ENCODE assay signal across 19 cellular contexts in genomic region chr12:18752947-18753346, GRCh38. TPM values are rescaled to one million over a fixed set of nuclear protein-coding genes. Genes with fewer than 3 reads are reported as not detected.
DNase-seq lines count a peak whose midpoint lies in the region; ATAC-seq and TF ChIP-seq lines count a peak whose summit lies in the region.
"Had no signal": no experiment of that assay in that cellular context is flagged by ENCODE, and none has a peak within 500 bp of the region (broad histone marks: within the 10 kb centered on the region; RNA-seq: fewer than 3 reads in every experiment).

No MANE protein-coding gene starts in this region.

- H2BK120ac ChIP-seq in trophoblast cell (ENCODE audit: insufficient read depth, low read length, poor library complexity), result no peak overlapping the region

- H3K36me3 ChIP-seq in GM23248 (ENCODE audit: low read depth) (no peaks in the 10 kb centered on the region), SJCRH30 (no peaks in the 10 kb centered on the region), trophoblast cell (ENCODE audit: control insufficient read depth in 1 of 2, insufficient read depth in 2 of 2, low read length in 2 of 2) (no peaks in the 10 kb centered on the region)
- H3K36me3 ChIP-seq: BE2C, right lobe of liver had no signal

- H3K27ac ChIP-seq in GM23248 (0 out of 2 replicates have a peak overlapping the region, but pooled peaks have one; percentile 19), SJCRH30 (peak overlapping the region; percentile 88), right cardiac atrium (ENCODE audit: low read length) (peak overlapping the region; percentile 90), trophoblast cell (ENCODE audit: low read depth, low read length) (peak overlapping the region; percentile 33)
- H3K27ac ChIP-seq: right lobe of liver, SK-N-MC had no signal

- no peaks in the 10 kb centered on the region for H3K79me2 ChIP-seq in GM23248 (ENCODE audit: insufficient read depth)
- no peaks in the 10 kb centered on the region for H3K79me2 ChIP-seq in trophoblast cell (ENCODE audit: control insufficient read depth, insufficient read depth, low read length, poor library complexity)

- no peaks in the 10 kb centered on the region for H4K20me1 ChIP-seq in GM23248 (ENCODE audit: insufficient read depth)

- H3K4me3 ChIP-seq in GM23248, result no peak overlapping the region
- H3K4me3 ChIP-seq in SJCRH30, result 0 out of 2 replicates have a peak overlapping the region, but pooled peaks have one; percentile 2
- no peak overlapping the region for H3K4me3 ChIP-seq in right cardiac atrium (ENCODE audit: low read length)
- H3K4me3 ChIP-seq in trophoblast cell (ENCODE audit: low read depth, low read length), result no peak overlapping the region

- H4K91ac ChIP-seq in trophoblast cell (ENCODE audit: low read depth, low read length), result no peak overlapping the region

- H2AFZ ChIP-seq in GM23248, result no peak overlapping the region
- H2AFZ ChIP-seq in trophoblast cell (ENCODE audit: insufficient read depth, low read length, poor library complexity), result no peak overlapping the region

- CTCF ChIA-PET in activated CD8-positive, alpha-beta T cell treated with anti-CD3 and anti-CD28 coated beads for 36 hours (lab: Charles Lee), result no interaction called here

- no peak overlapping the region for H3K27ac Mint-ChIP-seq in activated T-cell treated with anti-CD3 and anti-CD28 coated beads, Interleukin-2, amount 50 U/mL, for 72 hours
- H3K27ac Mint-ChIP-seq in activated CD8-positive, alpha-beta T cell treated with anti-CD3 and anti-CD28 coated beads for 36 hours, result no peak overlapping the region
- H3K27ac Mint-ChIP-seq: activated naive CD8-positive, alpha-beta T cell treated with anti-CD3 and anti-CD28 coated beads for 36 hours had no signal

- ATAC-seq in right cardiac atrium, result no peak
- no peak for ATAC-seq in activated T-cell treated with anti-CD3 and anti-CD28 coated beads, Interleukin-2, amount 50 U/mL, for 72 hours (replicated peaks in 1 of 2)
- ATAC-seq in activated CD8-positive, alpha-beta T cell treated with anti-CD3 and anti-CD28 coated beads for 36 hours, result no peak

- H2BK12ac ChIP-seq in trophoblast cell (ENCODE audit: low read length), result no peak overlapping the region

- DNase-seq in GM23248 (no peak), SJCRH30 (peak; percentile 59 to 88), right cardiac atrium (no peak), trophoblast cell (no peak), AML-193 (lab: John Stamatoyannopoulos, UW) (no peak)
- no peak for DNase-seq in activated T-cell treated with anti-CD3 and anti-CD28 coated beads, Interleukin-2, amount 50 U/mL, for 72 hours
- no peak for DNase-seq in activated CD8-positive, alpha-beta T cell treated with anti-CD3 and anti-CD28 coated beads for 36 hours
- DNase-seq in activated CD8-positive, alpha-beta memory T cell treated with anti-CD3 and anti-CD28 coated beads for 24 hours, result no peak
- DNase-seq: activated naive CD8-positive, alpha-beta T cell treated with anti-CD3 and anti-CD28 coated beads for 36 hours; activated T-cell treated with anti-CD3 and anti-CD28 coated beads, Interleukin-2, amount 50 U/mL, for 48 hours; NCI-H1930; NCI-H510A had no signal

- H3K9me2 ChIP-seq in GM23248 (ENCODE audit: insufficient read depth), result no peaks in the 10 kb centered on the region

- no peak overlapping the region for H3K18ac ChIP-seq in trophoblast cell (ENCODE audit: low read length)

- intact Hi-C loops in right cardiac atrium (cut with DNase I), result no loop called here
- intact Hi-C loops in activated CD8-positive, alpha-beta T cell treated with anti-CD3 and anti-CD28 coated beads for 36 hours (cut with micrococcal nuclease), result no loop called here

- no peak overlapping the region for H2BK5ac ChIP-seq in trophoblast cell (ENCODE audit: low read depth, low read length, poor library complexity)

- 81 to 100% methylated on average over 1 of the region's 1 CpG for WGBS in GM23248 (ENCODE audit: low coverage in 1 of 2, low lambda C conversion rate in 2 of 2, missing lambda C conversion rate in 2 of 2), 2 experiments
- WGBS in right cardiac atrium, result 50% methylated on average over 1 of the region's 1 CpG
- no CpG with 5 or more reads among the region's 1 CpG for WGBS in trophoblast cell (ENCODE audit: extremely low coverage, insufficient coverage, insufficient read length)

- H3K27me3 ChIP-seq in GM23248 (replicated peaks; ENCODE audit: insufficient read depth), result no peaks in the 10 kb centered on the region
- no peaks in the 10 kb centered on the region for H3K27me3 ChIP-seq in SJCRH30
- no peaks in the 10 kb centered on the region for H3K27me3 ChIP-seq in right cardiac atrium (ENCODE audit: control insufficient read depth, insufficient read depth)
- H3K27me3 ChIP-seq in trophoblast cell (ENCODE audit: insufficient read depth, low read length), result no peaks in the 10 kb centered on the region
- H3K27me3 ChIP-seq: BE2C, right lobe of liver had no signal

- H3K9ac ChIP-seq in GM23248 (no peak overlapping the region), trophoblast cell (ENCODE audit: low read length) (no peak overlapping the region)

- peaks cover 22% of the 10 kb centered on the region for H3F3A ChIP-seq in GM23248 (ENCODE audit: insufficient read depth)

- H3K23ac ChIP-seq in trophoblast cell (ENCODE audit: low read length), result no peak overlapping the region

- H3K4me1 ChIP-seq in GM23248 (ENCODE audit: insufficient read depth) (peaks cover 39% of the 10 kb centered on the region), SJCRH30 (peaks cover 49% of the 10 kb centered on the region), right cardiac atrium (ENCODE audit: control insufficient read depth, insufficient read depth, low read length) (peaks cover 3% of the 10 kb centered on the region), trophoblast cell (ENCODE audit: control insufficient read depth in 1 of 2, insufficient read depth in 2 of 2, low read length in 2 of 2) (peaks cover 0 to 10% of the 10 kb centered on the region in 2 experiments)
- H3K4me1 ChIP-seq: BE2C had no signal

- no peaks in the 10 kb centered on the region for H3K27me3 Mint-ChIP-seq in activated T-cell treated with anti-CD3 and anti-CD28 coated beads, Interleukin-2, amount 50 U/mL, for 72 hours (ENCODE audit: low read depth)
- no peaks in the 10 kb centered on the region for H3K27me3 Mint-ChIP-seq in activated CD8-positive, alpha-beta T cell treated with anti-CD3 and anti-CD28 coated beads for 36 hours
- H3K27me3 Mint-ChIP-seq: activated naive CD8-positive, alpha-beta T cell treated with anti-CD3 and anti-CD28 coated beads for 36 hours had no signal

- peaks cover 0 to under 1% of the 10 kb centered on the region in 2 donors for H3K9me3 Mint-ChIP-seq in activated T-cell treated with anti-CD3 and anti-CD28 coated beads, Interleukin-2, amount 50 U/mL, for 72 hours
- no peaks in the 10 kb centered on the region for H3K9me3 Mint-ChIP-seq in activated CD8-positive, alpha-beta T cell treated with anti-CD3 and anti-CD28 coated beads for 36 hours

- no peaks in the 10 kb centered on the region for H3K9me3 ChIP-seq in GM23248 (ENCODE audit: low read depth)
- no peaks in the 10 kb centered on the region for H3K9me3 ChIP-seq in SJCRH30 (replicated peaks)
- no peaks in the 10 kb centered on the region for H3K9me3 ChIP-seq in right cardiac atrium (ENCODE audit: control insufficient read depth, low read length)
- no peaks in the 10 kb centered on the region for H3K9me3 ChIP-seq in trophoblast cell (ENCODE audit: insufficient read depth, low read depth, low read length)
- H3K9me3 ChIP-seq: BE2C, right lobe of liver had no signal

- H3K14ac ChIP-seq in trophoblast cell (ENCODE audit: low read length), result no peak overlapping the region

- no peak for TF ChIP-seq CTCF in activated CD8-positive, alpha-beta T cell treated with anti-CD3 and anti-CD28 coated beads for 36 hours (IDR thresholded peaks at IDR 0.05)

- H3K4me3 Mint-ChIP-seq in activated T-cell treated with anti-CD3 and anti-CD28 coated beads, Interleukin-2, amount 50 U/mL, for 72 hours, result no peak overlapping the region
- no peak overlapping the region for H3K4me3 Mint-ChIP-seq in activated CD8-positive, alpha-beta T cell treated with anti-CD3 and anti-CD28 coated beads for 36 hours
- H3K4me3 Mint-ChIP-seq: activated naive CD8-positive, alpha-beta T cell treated with anti-CD3 and anti-CD28 coated beads for 36 hours had no signal

- no peak overlapping the region for H2AK5ac ChIP-seq in trophoblast cell (ENCODE audit: low read length)

- no peak overlapping the region for H4K8ac ChIP-seq in trophoblast cell (ENCODE audit: low read depth, low read length)

- in situ Hi-C loops in GM23248 (cut with MboI), result no loop called here

- no peak overlapping the region for H3K4ac ChIP-seq in trophoblast cell (ENCODE audit: low read depth, low read length)

- H3K36me3 Mint-ChIP-seq in activated T-cell treated with anti-CD3 and anti-CD28 coated beads, Interleukin-2, amount 50 U/mL, for 72 hours (ENCODE audit: insufficient read depth in 2 of 2), result no peaks in the 10 kb centered on the region
- no peaks in the 10 kb centered on the region for H3K36me3 Mint-ChIP-seq in activated CD8-positive, alpha-beta T cell treated with anti-CD3 and anti-CD28 coated beads for 36 hours (ENCODE audit: low read depth)
- H3K36me3 Mint-ChIP-seq: activated naive CD8-positive, alpha-beta T cell treated with anti-CD3 and anti-CD28 coated beads for 36 hours had no signal

- H3K4me2 ChIP-seq in GM23248 (ENCODE audit: unreplicated experiment), result peak overlapping the region; percentile 31
- no peak overlapping the region for H3K4me2 ChIP-seq in trophoblast cell (ENCODE audit: low read length)

- no peaks in the 10 kb centered on the region for H3K79me1 ChIP-seq in trophoblast cell (ENCODE audit: low read length)

- POLR2A ChIA-PET in activated CD8-positive, alpha-beta T cell treated with anti-CD3 and anti-CD28 coated beads for 36 hours (lab: Charles Lee), result no interaction called here

- no peak overlapping the region for H4K12ac ChIP-seq in trophoblast cell (ENCODE audit: low read depth, low read length)

- no peaks in the 10 kb centered on the region for H3K4me1 Mint-ChIP-seq in activated T-cell treated with anti-CD3 and anti-CD28 coated beads, Interleukin-2, amount 50 U/mL, for 72 hours (ENCODE audit: low read depth)
- no peaks in the 10 kb centered on the region for H3K4me1 Mint-ChIP-seq in activated CD8-positive, alpha-beta T cell treated with anti-CD3 and anti-CD28 coated beads for 36 hours (ENCODE audit: low read depth)
- H3K4me1 Mint-ChIP-seq: activated naive CD8-positive, alpha-beta T cell treated with anti-CD3 and anti-CD28 coated beads for 36 hours had no signal

RNA-seq across cellular contexts. Expression of gene CAPZA3, which starts 15.0 kb away (rescaled TPM):
- not detected in 2 replicates for total RNA-seq in GM23248 (2014; rRNA removed; shearing (Covaris generic))
- polyA plus RNA-seq in GM23248 (2016; fragmentation: Nextera tagmentation; extraction: Ambion mirVana) (not detected in 2 replicates), right cardiac atrium (not detected)
- total RNA-seq in SJCRH30 (2014; rRNA removed; shearing (Covaris generic)), result not detected in 2 replicates
- total RNA-seq in right cardiac atrium, result not detected
- polyA plus RNA-seq in trophoblast cell (2013), result not detected in 2 replicates
- total RNA-seq in activated T-cell treated with anti-CD3 and anti-CD28 coated beads, Interleukin-2, amount 50 U/mL, for 72 hours, result not detected
- total RNA-seq in activated CD8-positive, alpha-beta T cell treated with anti-CD3 and anti-CD28 coated beads for 36 hours, result not detected
- total RNA-seq: activated naive CD8-positive, alpha-beta T cell treated with anti-CD3 and anti-CD28 coated beads for 36 hours; fibroblast of villous mesenchyme; lung microvascular endothelial cell; temporal lobe had no signal
- polyA plus RNA-seq: neural cell had no signal

RNA-seq across cellular contexts. Expression of gene PLCZ1, which starts 15.1 kb away (rescaled TPM):
- total RNA-seq in GM23248 (2014; rRNA removed; shearing (Covaris generic)), result not detected in 2 replicates
- polyA plus RNA-seq in GM23248 (2016; fragmentation: Nextera tagmentation; extraction: Ambion mirVana) (not detected in 2 replicates), right cardiac atrium (0.34 TPM)
- not detected in 2 replicates for total RNA-seq in SJCRH30 (2014; rRNA removed; shearing (Covaris generic))
- 1 to 10 TPM in 1 of 4 donors, under 1 TPM in 2, not detected in 1; 0.47 to 1.3 (median 0.97) TPM for total RNA-seq in right cardiac atrium
- 0.07 TPM in 1 of 2 replicates, not detected in the other for polyA plus RNA-seq in trophoblast cell (2013)
- total RNA-seq in activated T-cell treated with anti-CD3 and anti-CD28 coated beads, Interleukin-2, amount 50 U/mL, for 72 hours, result not detected
- not detected for total RNA-seq in activated CD8-positive, alpha-beta T cell treated with anti-CD3 and anti-CD28 coated beads for 36 hours
- total RNA-seq: activated naive CD8-positive, alpha-beta T cell treated with anti-CD3 and anti-CD28 coated beads for 36 hours; fibroblast of villous mesenchyme; lung microvascular endothelial cell; right lobe of liver had no signal
- polyA plus RNA-seq: neural cell had no signal

Comparison
In these comparisons a context has a peak if more than half of its experiments do, and no peak if none do; other contexts are left out.
1. DNase-seq: peak in SJCRH30 (2 of 2); none in GM23248 (single experiment), right cardiac atrium (0 of 3), trophoblast cell (0 of 2), activated T-cell treated with anti-CD3 and anti-CD28 coated beads, Interleukin-2, amount 50 U/mL, for 72 hours (0 of 2), AML-193 (0 of 2), activated CD8-positive, alpha-beta T cell treated with anti-CD3 and anti-CD28 coated beads for 36 hours (single experiment) and activated CD8-positive, alpha-beta memory T cell treated with anti-CD3 and anti-CD28 coated beads for 24 hours (single experiment).
2. H3K27ac ChIP-seq: peak in every context shown above with its lines; median percentile 90 in right cardiac atrium; 88 in SJCRH30; 33 in trophoblast cell; 19 in GM23248.